Comparison of ENCODE assay signal across 20 cellular contexts in the genomic region with DNA sequence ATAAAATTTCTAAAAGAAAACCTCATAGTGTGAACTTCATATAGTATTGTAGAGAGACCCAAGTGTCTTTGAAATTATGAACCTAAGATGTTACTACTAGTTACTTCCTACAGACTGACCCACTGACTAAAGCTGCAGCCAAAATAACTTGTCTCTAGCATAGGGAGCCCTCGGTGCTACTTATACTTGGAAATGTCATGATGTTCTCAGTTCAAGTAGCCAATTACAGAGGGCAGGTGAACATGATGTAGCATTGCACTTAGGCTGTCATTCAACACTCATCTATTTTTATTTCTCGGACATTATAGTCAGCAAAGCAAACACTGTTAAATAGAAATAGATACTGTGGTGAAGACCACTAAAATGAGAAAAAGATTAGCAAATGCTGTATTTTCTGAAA.
DNase-seq lines count a peak whose midpoint lies in the region; ATAC-seq and TF ChIP-seq lines count a peak whose summit lies in the region.
"Had no signal": no experiment of that assay in that cellular context is flagged by ENCODE, and none has a peak within 500 bp of the region (broad histone marks: within the 10 kb centered on the region; RNA-seq: fewer than 3 reads in every experiment).

No MANE protein-coding gene starts in this region.

- H3K4me3 ChIP-seq in right atrium auricular region (no peak overlapping the region), heart right ventricle (no peak overlapping the region), right cardiac atrium (ENCODE audit: low read length) (no peak overlapping the region), right lobe of liver (no peak overlapping the region)
- H3K4me3 ChIP-seq: BLaER1, GM12878, GM23338 had no signal

- H3K27ac ChIP-seq in right atrium auricular region (no peak overlapping the region), heart right ventricle (no peak overlapping the region), right cardiac atrium (ENCODE audit: low read length) (no peak overlapping the region), right lobe of liver (no peak overlapping the region)
- H3K27ac ChIP-seq: 22Rv1, BLaER1, C4-2B had no signal

- peaks cover 0 to 4% of the 10 kb centered on the region in 2 donors for H3K9me3 ChIP-seq in right atrium auricular region
- H3K9me3 ChIP-seq in heart right ventricle: peaks cover 0 to under 1% (median 0%) of the 10 kb centered on the region in 11 donors
- H3K9me3 ChIP-seq in right cardiac atrium (ENCODE audit: control insufficient read depth, low read length): no peaks in the 10 kb centered on the region
- H3K9me3 ChIP-seq in right lobe of liver: no peaks in the 10 kb centered on the region
- H3K9me3 ChIP-seq: BLaER1 had no signal

- no peak for TF ChIP-seq POLR2A in right lobe of liver (IDR thresholded peaks at IDR 0.05)

- H3K4me1 ChIP-seq in right atrium auricular region (no peaks in the 10 kb centered on the region), heart right ventricle (peaks cover 0 to 7% (median 0%) of the 10 kb centered on the region in 9 donors), right cardiac atrium (ENCODE audit: control insufficient read depth, insufficient read depth, low read length) (no peaks in the 10 kb centered on the region), right lobe of liver (no peaks in the 10 kb centered on the region)
- H3K4me1 ChIP-seq: BLaER1 had no signal

- intact Hi-C loops in Right ventricle myocardium inferior (cut with DNase I): no loop called here
- intact Hi-C loops in heart right ventricle (cut with DNase I): no loop called here
- intact Hi-C loops in right cardiac atrium (cut with DNase I): loop anchor here in 1 of 4 donors (10.0 kb wide), 1 partner anchor 236 kb away; no protein-coding TSS in a partner anchor
- intact Hi-C loops in right lobe of liver (cut with DNase I): no loop called here

- TF ChIP-seq CTCF in right atrium auricular region (IDR thresholded peaks at IDR 0.05) (no peak), heart right ventricle (IDR thresholded peaks at IDR 0.05) (no peak), right lobe of liver (IDR thresholded peaks at IDR 0.05) (no peak)

- H3K36me3 ChIP-seq in right atrium auricular region (no peaks in the 10 kb centered on the region), heart right ventricle (no peaks in the 10 kb centered on the region), right lobe of liver (no peaks in the 10 kb centered on the region)
- H3K36me3 ChIP-seq: BLaER1 had no signal

- no peaks in the 10 kb centered on the region for H3K27me3 ChIP-seq in right atrium auricular region
- H3K27me3 ChIP-seq in heart right ventricle: no peaks in the 10 kb centered on the region
- no peaks in the 10 kb centered on the region for H3K27me3 ChIP-seq in right cardiac atrium (ENCODE audit: control insufficient read depth, insufficient read depth)
- H3K27me3 ChIP-seq in right lobe of liver: no peaks in the 10 kb centered on the region
- H3K27me3 ChIP-seq: BLaER1 had no signal

- peak in 2 of 3 experiments; percentile 20 to 29 for DNase-seq in NCI-H1417 (lab: John Stamatoyannopoulos, UW)
- DNase-seq in NCI-H1417 treated with DMSO at 0.1 percent for 48 hours (lab: John Stamatoyannopoulos, UW): no peak
- no peak for DNase-seq in Right ventricle myocardium inferior (ENCODE audit: missing footprints)
- no peak for DNase-seq in right atrium auricular region (ENCODE audit: low spot score)
- no peak for DNase-seq in heart right ventricle
- DNase-seq in right cardiac atrium: no peak
- no peak for DNase-seq in right lobe of liver
- DNase-seq: CD4-positive, CD25-positive, alpha-beta regulatory T cell; CD8-positive, alpha-beta T cell; DMS 273 treated with DMSO at 0.1 percent for 48 hours; DMS79; EL; GDM1; H9 had no signal

- ATAC-seq in Right ventricle myocardium inferior: peak; percentile 85
- ATAC-seq in heart right ventricle: peak in 5 of 8 donors; percentile 45 to 95 (median 85)
- peak; percentile 88 to 92 for ATAC-seq in right cardiac atrium
- ATAC-seq in right lobe of liver: no peak
- ATAC-seq: CD8-positive, alpha-beta T cell; GM12878; GM23338; HCT116 had no signal

- WGBS in heart right ventricle, 2 donors: 36 to 64% methylated on average over 2 of the region's 2 CpGs
- WGBS in right cardiac atrium: 61% methylated on average over 2 of the region's 2 CpGs
- WGBS in right lobe of liver (ENCODE audit: insufficient coverage, low coverage, low lambda C conversion rate, missing lambda C conversion rate): 85% methylated on average over 2 of the region's 2 CpGs

Comparison
In these comparisons a context has a peak if more than half of its experiments do, and no peak if none do; other contexts are left out.
1. DNase-seq: peak in NCI-H1417 (2 of 3); none in NCI-H1417 treated with DMSO at 0.1 percent for 48 hours (single experiment), Right ventricle myocardium inferior (single experiment), right atrium auricular region (single experiment), heart right ventricle (0 of 2), right cardiac atrium (0 of 3) and right lobe of liver (0 of 3).
2. ATAC-seq: peak in Right ventricle myocardium inferior (single experiment), heart right ventricle (5 of 8) and right cardiac atrium (2 of 2); none in right lobe of liver (0 of 4).